25 cellular contexts compared by ENCODE assay signal in genomic region chr11:7621090-7621489, GRCh38.
"Had no signal": no experiment of that assay in that cellular context is flagged by ENCODE, and none has a peak within 500 bp of the region (broad histone marks: within the 10 kb centered on the region; RNA-seq: fewer than 3 reads in every experiment).

No MANE protein-coding gene starts in this region.

- ATAC-seq: effector memory CD8-positive, alpha-beta T cell; gastrocnemius medialis; heart left ventricle; left cardiac atrium; left lung; naive thymus-derived CD4-positive, alpha-beta T cell; sciatic nerve; stimulated activated memory B cell treated with anti-CD40 and anti-IgM and Interleukin-4, amounts not matched to agents 10 μg/mL and 1 μg/mL and 100 μg/mL, for 72 hours; stimulated activated naive CD8-positive, alpha-beta T cell treated with anti-CD3 and anti-CD28 coated beads, Interleukin-15, Interleukin-2, amounts not matched to agents 100 U/mL and 50 U/mL, for 24 hours; upper lobe of right lung had no signal

- H3K4me2 ChIP-seq: hepatocyte had no signal

- H3K4me1 Mint-ChIP-seq: nephron; stimulated activated memory B cell treated with anti-CD40 and anti-IgM and Interleukin-4, amounts not matched to agents 10 μg/mL and 1 μg/mL and 100 μg/mL, for 72 hours had no signal

- H3K36me3 ChIP-seq: prostate gland, uterus had no signal

- H3K27me3 Mint-ChIP-seq: effector memory CD8-positive, alpha-beta T cell; naive thymus-derived CD4-positive, alpha-beta T cell; stimulated activated memory B cell treated with anti-CD40 and anti-IgM and Interleukin-4, amounts not matched to agents 10 μg/mL and 1 μg/mL and 100 μg/mL, for 72 hours had no signal

- H3K27me3 ChIP-seq: gastrocnemius medialis, heart left ventricle, hepatocyte, left lung, right atrium auricular region, spleen, testis, tibial artery, upper lobe of right lung, uterus had no signal

- H3K9me3 Mint-ChIP-seq: effector memory CD8-positive, alpha-beta T cell; naive thymus-derived CD4-positive, alpha-beta T cell; nephron; stimulated activated memory B cell treated with anti-CD40 and anti-IgM and Interleukin-4, amounts not matched to agents 10 μg/mL and 1 μg/mL and 100 μg/mL, for 72 hours had no signal

- FAIRE-seq: islet of Langerhans had no signal

- H2AFZ ChIP-seq: hepatocyte had no signal

- H3K4me3 Mint-ChIP-seq: effector memory CD8-positive, alpha-beta T cell; naive thymus-derived CD4-positive, alpha-beta T cell; nephron; stimulated activated memory B cell treated with anti-CD40 and anti-IgM and Interleukin-4, amounts not matched to agents 10 μg/mL and 1 μg/mL and 100 μg/mL, for 72 hours had no signal

- H3K27ac Mint-ChIP-seq: effector memory CD8-positive, alpha-beta T cell; naive thymus-derived CD4-positive, alpha-beta T cell; nephron; stimulated activated memory B cell treated with anti-CD40 and anti-IgM and Interleukin-4, amounts not matched to agents 10 μg/mL and 1 μg/mL and 100 μg/mL, for 72 hours had no signal

- DNase-seq: cortex of kidney; effector memory CD8-positive, alpha-beta T cell; gastrocnemius medialis; heart left ventricle; left cardiac atrium; left lung; mesenchymal stem cell; midbrain; naive thymus-derived CD4-positive, alpha-beta T cell; nucleus accumbens; spleen; stimulated activated CD4-positive, alpha-beta T cell treated with anti-CD3 and anti-CD28 coated beads, Interleukin-4, amount 100 ng/mL, for 4 hours; stimulated activated naive CD8-positive, alpha-beta T cell treated with anti-CD3 and anti-CD28 coated beads, Interleukin-15, Interleukin-2, amounts not matched to agents 100 U/mL and 50 U/mL, for 24 hours; substantia nigra; testis; tibial artery; upper lobe of right lung; uterus had no signal

- H3K4me3 ChIP-seq: gastrocnemius medialis, heart left ventricle, hepatocyte, left lung, prostate gland, right atrium auricular region, spleen, testis, tibial artery, upper lobe of right lung, uterus had no signal

- H3K27ac ChIP-seq: gastrocnemius medialis, heart left ventricle, hepatocyte, left lung, prostate gland, right atrium auricular region, spleen, testis, tibial artery, upper lobe of right lung, uterus had no signal

- H3K4me1 ChIP-seq: heart left ventricle, left lung, prostate gland, right atrium auricular region, spleen, testis, tibial artery, upper lobe of right lung, uterus had no signal

- H3K9me3 ChIP-seq: gastrocnemius medialis, heart left ventricle, left lung, prostate gland, right atrium auricular region, spleen, testis, tibial artery, upper lobe of right lung, uterus had no signal
